ENCODE assay signal across 18 cellular contexts in genomic region chr5:96209829-96210228, GRCh38.
DNase-seq lines count a peak whose midpoint lies in the region; ATAC-seq, FAIRE-seq and TF ChIP-seq lines count a peak whose summit lies in the region.
"Had no signal": no experiment of that assay in that cellular context is flagged by ENCODE, and none has a peak within 500 bp of the region (broad histone marks: within the 10 kb centered on the region; RNA-seq: fewer than 3 reads in every experiment).

No MANE protein-coding gene starts in this region.

- no peak for FAIRE-seq in pancreas (lab: Jason Lieb, UNC)
- FAIRE-seq: HTR-8/SVneo had no signal

- H3K27me3 ChIP-seq in RWPE2 (ENCODE audit: insufficient read depth, poor library complexity, severe bottlenecking) (no peaks in the 10 kb centered on the region), H7 (ENCODE audit: control insufficient read depth, insufficient read depth, low read length) (no peaks in the 10 kb centered on the region), pancreas (no peaks in the 10 kb centered on the region)

- TF ChIP-seq CTCF in RWPE2 (IDR thresholded peaks at IDR 0.05; ENCODE audit: poor library complexity, severe bottlenecking), result no peak
- no peak for TF ChIP-seq CTCF in epithelial cell of esophagus (IDR thresholded peaks at IDR 0.05; ENCODE audit: insufficient read depth, low read depth, low read length, missing control alignments)
- no peak for TF ChIP-seq CTCF in pancreas (IDR thresholded peaks at IDR 0.05)

- H3K4me1 ChIP-seq in RWPE2 (ENCODE audit: insufficient read depth, poor library complexity, severe bottlenecking), result peaks cover 12% of the 10 kb centered on the region
- peaks cover 0 to 4% (median under 1%) of the 10 kb centered on the region in 3 donors for H3K4me1 ChIP-seq in pancreas

- H3K9me3 ChIP-seq in RWPE2 (ENCODE audit: severe bottlenecking) (peaks cover 13% of the 10 kb centered on the region), pancreas (no peaks in the 10 kb centered on the region)

- no peak overlapping the region for H3K4me3 ChIP-seq in RWPE2 (ENCODE audit: severe bottlenecking)
- no peak overlapping the region for H3K4me3 ChIP-seq in epithelial cell of esophagus (ENCODE audit: low read length)
- H3K4me3 ChIP-seq in H7 (ENCODE audit: insufficient read depth, low read depth, low read length), result no peak overlapping the region
- no peak overlapping the region for H3K4me3 ChIP-seq in pancreas
- H3K4me3 ChIP-seq: coronary artery, SK-N-MC had no signal

- ATAC-seq in RWPE2 (ENCODE audit: low read depth) (peak; percentile 89), pancreas (no peak), HG02798 (IDR thresholded peaks at IDR 0.05; ENCODE audit: poor library complexity, unreplicated experiment) (no peak)
- ATAC-seq: activated naive CD8-positive, alpha-beta T cell treated with anti-CD3 and anti-CD28 coated beads, Interleukin-2, amount 50 U/mL, for 24 hours; left lobe of liver had no signal

- peak; percentile 79 for DNase-seq in EL
- no peak for DNase-seq in RWPE2 (ENCODE audit: low spot score)
- DNase-seq in epithelial cell of esophagus (ENCODE audit: low read depth), result peak; percentile 75
- DNase-seq in non-pigmented ciliary epithelial cell (ENCODE audit: low read depth), result peak; percentile 78
- DNase-seq in H7, result no peak
- DNase-seq in NAMALWA (ENCODE audit: low spot score), result no peak
- DNase-seq in pancreas, result no peak
- DNase-seq: activated CD4-positive, alpha-beta T cell treated with anti-CD3 and anti-CD28 coated beads, Interleukin-2, amount 50 U/mL, for 4 hours; activated naive CD8-positive, alpha-beta T cell treated with anti-CD3 and anti-CD28 coated beads, Interleukin-2, amount 50 U/mL, for 24 hours; AML-193; NCI-H187; NCI-H510A treated with DMSO at 0.1 percent for 48 hours; stimulated activated CD4-positive, alpha-beta T cell treated with anti-CD3 and anti-CD28 coated beads, Interleukin-12 subunit alpha, Interleukin-12 subunit beta, amount 100 ng/mL, for 4 hours had no signal

- H3K36me3 ChIP-seq in RWPE2 (ENCODE audit: low read depth) (no peaks in the 10 kb centered on the region), H7 (replicated peaks; ENCODE audit: control insufficient read depth, insufficient read depth, low read length) (no peaks in the 10 kb centered on the region), pancreas (no peaks in the 10 kb centered on the region)

- H3K27ac ChIP-seq in RWPE2 (ENCODE audit: poor library complexity, severe bottlenecking), result peak overlapping the region; percentile 20
- H3K27ac ChIP-seq in pancreas, result no peak overlapping the region
- H3K27ac ChIP-seq: coronary artery, SK-N-MC had no signal

- intact Hi-C loops in pancreas (cut with DNase I), result no loop called here

- 94 to 100% methylated on average over 1 of the region's 1 CpG for WGBS in pancreas, 2 donors

Comparison
In these comparisons a context has a peak if more than half of its experiments do, and no peak if none do; other contexts are left out.
1. DNase-seq: peak in EL (single experiment), epithelial cell of esophagus (single experiment) and non-pigmented ciliary epithelial cell (single experiment); none in RWPE2 (single experiment), H7 (single experiment), NAMALWA (single experiment) and pancreas (0 of 6).